ENCODE assay signal across 15 cellular contexts in the genomic region with DNA sequence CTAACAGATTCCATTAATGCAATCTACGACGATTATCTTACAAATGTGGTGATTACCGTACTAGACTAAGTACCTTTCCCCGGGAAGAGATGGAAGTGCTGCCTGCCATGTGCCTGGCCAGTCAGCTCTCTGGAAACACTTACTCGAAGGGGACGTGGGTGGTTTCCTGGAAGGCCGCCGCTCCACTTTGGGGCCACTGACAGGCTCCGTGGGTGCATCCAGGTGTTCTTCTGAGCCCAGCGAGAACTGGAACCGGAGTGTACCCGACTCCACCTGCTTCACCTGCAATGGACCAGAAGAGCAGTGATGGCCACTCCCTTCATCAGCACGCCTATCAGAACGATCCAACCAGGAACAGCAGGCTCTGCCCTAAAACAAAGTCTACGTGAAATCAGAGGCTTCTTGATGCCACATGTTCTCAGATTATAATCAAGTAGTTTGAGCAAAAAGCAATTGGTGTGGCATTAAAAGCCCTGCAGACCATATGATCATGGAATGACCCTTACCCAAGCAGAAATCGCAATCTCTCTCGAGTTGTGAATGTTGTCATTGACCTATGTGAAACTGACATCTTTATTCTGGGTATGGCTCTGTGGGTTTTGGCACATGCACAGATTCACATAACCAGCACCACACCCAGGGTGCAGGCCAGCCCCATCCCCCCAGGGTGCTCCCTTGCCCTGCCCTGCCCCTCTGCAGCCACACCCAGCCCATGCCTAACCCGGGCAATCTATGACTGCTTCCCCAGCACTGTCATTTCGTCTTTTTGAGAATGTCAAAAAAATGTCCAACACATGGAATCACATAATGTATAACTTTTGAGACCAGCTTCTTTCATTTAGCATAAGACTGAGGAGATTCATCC.
"Had no signal": no experiment of that assay in that cellular context is flagged by ENCODE, and none has a peak within 500 bp of the region (broad histone marks: within the 10 kb centered on the region; RNA-seq: fewer than 3 reads in every experiment).

No MANE protein-coding gene starts in this region.

- H3K9me3 Mint-ChIP-seq: stimulated activated naive CD8-positive, alpha-beta T cell treated with anti-CD3 and anti-CD28 coated beads, Interleukin-15, Interleukin-2, amounts not matched to agents 100 ng/mL and 50 ng/mL, for 24 hours had no signal

- DNase-seq: activated CD4-positive, CD25-positive, alpha-beta regulatory T cell treated with anti-CD3 and anti-CD28 coated beads, Interleukin-2, amount 50 U/mL, for 72 hours; activated CD8-positive, alpha-beta T cell treated with anti-CD3 and anti-CD28 coated beads for 36 hours; activated effector memory CD4-positive, alpha-beta T cell treated with Interleukin-2 at 50 U/mL for 16 hours; amygdala; SIG-M5; stimulated activated CD4-positive, alpha-beta T cell treated with anti-CD3 and anti-CD28 coated beads, Interleukin-15, amount 100 ng/mL, for 24 hours; stimulated activated CD4-positive, alpha-beta T cell treated with anti-CD3 and anti-CD28 coated beads, Interleukin-4, amount 100 ng/mL, for 24 hours had no signal

- ATAC-seq: activated CD8-positive, alpha-beta T cell treated with anti-CD3 and anti-CD28 coated beads for 36 hours; left lung had no signal

- H3K4me1 Mint-ChIP-seq: brain, memory B cell, nephron had no signal

- H3K4me1 ChIP-seq: esophagus muscularis mucosa, left lung had no signal

- H3K4me3 ChIP-seq: esophagus muscularis mucosa, left lung, thoracic aorta had no signal

- H3K9me3 ChIP-seq: esophagus muscularis mucosa, left lung, thoracic aorta had no signal

- H3K4me3 Mint-ChIP-seq: activated CD8-positive, alpha-beta T cell treated with anti-CD3 and anti-CD28 coated beads for 36 hours; activated naive CD8-positive, alpha-beta T cell; brain; memory B cell; nephron; stimulated activated naive CD8-positive, alpha-beta T cell treated with anti-CD3 and anti-CD28 coated beads, Interleukin-15, Interleukin-2, amounts not matched to agents 100 ng/mL and 50 ng/mL, for 24 hours had no signal

- H3K27ac ChIP-seq: esophagus muscularis mucosa, left lung, thoracic aorta had no signal

- H3K27me3 ChIP-seq: esophagus muscularis mucosa, left lung had no signal

- H3K27me3 Mint-ChIP-seq: activated CD8-positive, alpha-beta T cell treated with anti-CD3 and anti-CD28 coated beads for 36 hours; activated naive CD8-positive, alpha-beta T cell; memory B cell; stimulated activated naive CD8-positive, alpha-beta T cell treated with anti-CD3 and anti-CD28 coated beads, Interleukin-15, Interleukin-2, amounts not matched to agents 100 ng/mL and 50 ng/mL, for 24 hours had no signal

- H3K27ac Mint-ChIP-seq: activated CD8-positive, alpha-beta T cell treated with anti-CD3 and anti-CD28 coated beads for 36 hours; activated naive CD8-positive, alpha-beta T cell; memory B cell; stimulated activated naive CD8-positive, alpha-beta T cell treated with anti-CD3 and anti-CD28 coated beads, Interleukin-15, Interleukin-2, amounts not matched to agents 100 ng/mL and 50 ng/mL, for 24 hours had no signal
